24 cellular contexts compared by ENCODE assay signal in the genomic region with DNA sequence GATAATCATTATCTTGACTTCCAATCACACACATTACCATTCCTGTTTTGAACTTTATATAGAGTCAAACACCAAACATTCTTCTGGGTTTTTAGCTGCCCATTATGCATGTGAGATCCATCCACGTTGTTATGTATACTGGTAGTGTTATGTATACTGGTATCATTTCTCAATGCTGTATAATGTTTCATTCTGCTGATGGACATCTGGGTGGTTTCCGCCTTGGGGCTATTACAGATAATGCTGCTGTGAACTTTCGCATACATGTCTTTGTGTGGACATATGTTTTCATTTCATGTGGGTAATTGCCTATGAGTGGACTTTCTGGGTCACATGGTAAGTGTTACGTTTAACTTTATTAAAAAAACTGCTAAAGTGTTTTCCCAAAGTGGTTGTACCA.
"Had no signal": no experiment of that assay in that cellular context is flagged by ENCODE, and none has a peak within 500 bp of the region (broad histone marks: within the 10 kb centered on the region; RNA-seq: fewer than 3 reads in every experiment).

No MANE protein-coding gene starts in this region.

- H3K36me3 ChIP-seq: colonic mucosa, esophagus muscularis mucosa, esophagus squamous epithelium, gastrocnemius medialis, gastroesophageal sphincter, heart left ventricle, heart right ventricle had no signal

- H3K27ac Mint-ChIP-seq: dendritic cell treated with granulocyte-macrophage colony-stimulating factor and Interleukin-4, amounts not matched to agents 40 ng/mL and 50 ng/mL, for 4 days; effector memory CD8-positive, alpha-beta T cell; endodermal cell had no signal

- H3K4me3 ChIP-seq: colonic mucosa, coronary artery, dorsolateral prefrontal cortex, esophagus muscularis mucosa, esophagus squamous epithelium, gastrocnemius medialis, gastroesophageal sphincter, heart left ventricle, heart right ventricle had no signal

- ATAC-seq: effector memory CD8-positive, alpha-beta T cell; esophagus mucosa; foreskin keratinocyte; gastrocnemius medialis; gastroesophageal sphincter; heart left ventricle; heart right ventricle had no signal

- DNase-seq: colonic mucosa; cortex of kidney; dermis blood vessel endothelial cell; dorsolateral prefrontal cortex; effector CD4-positive, alpha-beta T cell; effector memory CD4-positive, alpha-beta T cell; effector memory CD8-positive, alpha-beta T cell; endodermal cell; erythroblast; esophagus squamous epithelium; foreskin fibroblast; foreskin keratinocyte; foreskin melanocyte; gastrocnemius medialis; glutamatergic neuron; head of caudate nucleus; heart left ventricle; heart right ventricle had no signal

- H3K27me3 Mint-ChIP-seq: dendritic cell treated with granulocyte-macrophage colony-stimulating factor and Interleukin-4, amounts not matched to agents 40 ng/mL and 50 ng/mL, for 4 days; effector memory CD8-positive, alpha-beta T cell had no signal

- H3K9me3 ChIP-seq: colonic mucosa, esophagus muscularis mucosa, esophagus squamous epithelium, gastrocnemius medialis, gastroesophageal sphincter, heart left ventricle, heart right ventricle had no signal

- H3K4me1 ChIP-seq: colonic mucosa had no signal

- H3K27me3 ChIP-seq: colonic mucosa, dorsolateral prefrontal cortex, esophagus muscularis mucosa, esophagus squamous epithelium, foreskin keratinocyte, gastrocnemius medialis, gastroesophageal sphincter, heart left ventricle, heart right ventricle had no signal

- H3K9me3 Mint-ChIP-seq: dendritic cell treated with granulocyte-macrophage colony-stimulating factor and Interleukin-4, amounts not matched to agents 40 ng/mL and 50 ng/mL, for 4 days; effector memory CD8-positive, alpha-beta T cell; endodermal cell had no signal

- H3K4me3 Mint-ChIP-seq: dendritic cell treated with granulocyte-macrophage colony-stimulating factor and Interleukin-4, amounts not matched to agents 40 ng/mL and 50 ng/mL, for 4 days; effector memory CD8-positive, alpha-beta T cell; endodermal cell had no signal

- H3K27ac ChIP-seq: colonic mucosa, coronary artery, dorsolateral prefrontal cortex, epithelial cell of prostate, esophagus muscularis mucosa, esophagus squamous epithelium, foreskin keratinocyte, gastrocnemius medialis, gastroesophageal sphincter, heart left ventricle, heart right ventricle had no signal
